Comparison of ENCODE assay signal across 24 cellular contexts in the genomic region with DNA sequence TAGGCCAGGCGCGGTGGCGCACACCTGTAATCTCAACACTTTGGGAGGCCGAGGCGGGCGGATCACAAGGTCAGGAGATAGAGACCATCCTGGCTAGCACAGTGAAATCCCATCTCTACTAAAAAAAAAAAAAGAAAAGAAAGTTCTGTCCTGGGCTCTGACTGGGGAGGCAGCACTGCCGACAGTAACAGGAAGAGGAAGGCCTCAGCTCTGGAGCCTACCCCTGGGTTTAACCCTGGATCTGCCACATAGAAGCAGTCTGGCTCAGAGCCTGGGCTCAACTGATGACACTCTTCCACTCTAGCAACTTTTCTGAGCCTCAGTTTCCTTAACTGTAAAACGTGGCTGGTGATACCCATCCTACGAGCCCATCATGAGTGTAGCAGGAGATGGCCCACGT.
A peak's percentile ranks its signal among the peaks of the same experiment; 100 is the strongest.
DNase-seq lines count a peak whose midpoint lies in the region; ATAC-seq and TF ChIP-seq lines count a peak whose summit lies in the region.
"Had no signal": no experiment of that assay in that cellular context is flagged by ENCODE, and none has a peak within 500 bp of the region (broad histone marks: within the 10 kb centered on the region; RNA-seq: fewer than 3 reads in every experiment).

No MANE protein-coding gene starts in this region.

- H3K27ac Mint-ChIP-seq in CD4-positive, alpha-beta T cell: peak overlapping the region; percentile 71
- H3K27ac Mint-ChIP-seq in HFFc6 (peak overlapping the region; percentile 65), neural progenitor cell (no peak overlapping the region)
- H3K27ac Mint-ChIP-seq: stimulated activated naive B cell treated with anti-CD40 and anti-IgM and Interleukin-4, amounts not matched to agents 10 μg/mL and 1 μg/mL and 100 μg/mL, for 72 hours had no signal

- ATAC-seq in CD4-positive, alpha-beta T cell (ENCODE audit: poor library complexity): peak; percentile 85
- ATAC-seq: left colon; stimulated activated naive B cell treated with anti-CD40 and anti-IgM and Interleukin-4, amounts not matched to agents 10 μg/mL and 1 μg/mL and 100 μg/mL, for 72 hours had no signal

- H3K27me3 Mint-ChIP-seq in CD4-positive, alpha-beta T cell: no peaks in the 10 kb centered on the region
- peaks cover 35% of the 10 kb centered on the region for H3K27me3 Mint-ChIP-seq in HFFc6 (ENCODE audit: insufficient read depth)
- peaks cover 3% of the 10 kb centered on the region for H3K27me3 Mint-ChIP-seq in neural progenitor cell (ENCODE audit: insufficient read depth, low read depth)
- H3K27me3 Mint-ChIP-seq: activated CD4-positive, alpha-beta memory T cell treated with anti-CD3 and anti-CD28 coated beads for 36 hours had no signal

- in situ Hi-C loops in brain microvascular endothelial cell (cut with HindIII; ENCODE audit: low pct_ligation_motif_present, low sequenced_read_pairs): no loop called here

- intact Hi-C loops in CD4-positive, alpha-beta T cell (cut with DNase I, micrococcal nuclease): no loop called here

- CTCF ChIA-PET in CD4-positive, alpha-beta T cell (lab: Charles Lee): interaction anchor here (0.7 kb wide), 1 partner anchor 146 kb away, joined by 4 read pairs; no protein-coding TSS in a partner anchor

- TF ChIP-seq CTCF in CD4-positive, alpha-beta T cell (IDR thresholded peaks at IDR 0.05): no peak
- TF ChIP-seq CTCF in HFFc6 (IDR thresholded peaks at IDR 0.05): no peak
- no peak for TF ChIP-seq CTCF in coronary artery (IDR thresholded peaks at IDR 0.05)
- no peak for TF ChIP-seq CTCF in brain microvascular endothelial cell (IDR thresholded peaks at IDR 0.05; ENCODE audit: low read depth, low read length, missing control alignments)
- no peak for TF ChIP-seq CTCF in neural progenitor cell (IDR thresholded peaks at IDR 0.05)

- H3K4me1 Mint-ChIP-seq in CD4-positive, alpha-beta T cell (ENCODE audit: low read depth): peaks cover 45% of the 10 kb centered on the region
- H3K4me1 Mint-ChIP-seq in HFFc6 (ENCODE audit: low read depth): peaks cover 46% of the 10 kb centered on the region
- peaks cover 7% of the 10 kb centered on the region for H3K4me1 Mint-ChIP-seq in neural progenitor cell
- H3K4me1 Mint-ChIP-seq: stimulated activated naive B cell treated with anti-CD40 and anti-IgM and Interleukin-4, amounts not matched to agents 10 μg/mL and 1 μg/mL and 100 μg/mL, for 72 hours had no signal

- H3K4me3 ChIP-seq in coronary artery (no peak overlapping the region), rectal smooth muscle tissue (ENCODE audit: low read length) (no peak overlapping the region), brain microvascular endothelial cell (ENCODE audit: low read depth, low read length) (no peak overlapping the region), neural progenitor cell (no peak overlapping the region)
- H3K4me3 ChIP-seq: ovary, right atrium auricular region, thyroid gland had no signal

- no peaks in the 10 kb centered on the region for H3F3A ChIP-seq in neural progenitor cell (ENCODE audit: low read depth)

- H3K79me2 ChIP-seq in neural progenitor cell (ENCODE audit: low read depth): peaks cover 19% of the 10 kb centered on the region

- no peak for DNase-seq in CD4-positive, alpha-beta T cell
- DNase-seq in HFFc6 (no peak), coronary artery (ENCODE audit: low spot score) (no peak), 8988T (no peak), brain microvascular endothelial cell (no peak), neural progenitor cell (ENCODE audit: low spot score) (no peak)
- DNase-seq: activated CD4-positive, alpha-beta memory T cell treated with anti-CD3 and anti-CD28 coated beads for 36 hours; activated gamma-delta T cell; cerebellar nuclear complex; DMS53; GDM1; left colon; mesenchymal stem cell; MM.1S; NCI-H1417; NCI-H2107; NCI-H446; ovary; stimulated activated CD4-positive, alpha-beta T cell treated with anti-CD3 and anti-CD28 coated beads, Interleukin-4, amount 100 ng/mL, for 1 hour; stimulated activated naive B cell treated with anti-CD40 and anti-IgM and Interleukin-4, amounts not matched to agents 10 μg/mL and 1 μg/mL and 100 μg/mL, for 72 hours; T1000 had no signal

- H3K9me3 Mint-ChIP-seq in CD4-positive, alpha-beta T cell: no peaks in the 10 kb centered on the region
- H3K9me3 Mint-ChIP-seq in HFFc6 (no peaks in the 10 kb centered on the region), neural progenitor cell (no peaks in the 10 kb centered on the region)
- H3K9me3 Mint-ChIP-seq: activated CD4-positive, alpha-beta memory T cell treated with anti-CD3 and anti-CD28 coated beads for 36 hours had no signal

- no peak overlapping the region for H2AFZ ChIP-seq in neural progenitor cell (replicated peaks)

- H3K36me3 ChIP-seq in rectal smooth muscle tissue (ENCODE audit: control insufficient read depth, insufficient read depth, low read length) (peaks cover 12% of the 10 kb centered on the region), brain microvascular endothelial cell (replicated peaks) (peaks cover 91% of the 10 kb centered on the region), neural progenitor cell (no peaks in the 10 kb centered on the region)
- H3K36me3 ChIP-seq: ovary had no signal

- no peaks in the 10 kb centered on the region for H3K9me3 ChIP-seq in CD4-positive, alpha-beta T cell (ENCODE audit: control insufficient read depth, low read length)
- no peaks in the 10 kb centered on the region for H3K9me3 ChIP-seq in neural progenitor cell (ENCODE audit: low read depth)
- H3K9me3 ChIP-seq: ovary, right atrium auricular region, thyroid gland had no signal

- H3K9ac ChIP-seq in rectal smooth muscle tissue (ENCODE audit: low read length) (no peak overlapping the region), neural progenitor cell (no peak overlapping the region)

- peaks cover 46% of the 10 kb centered on the region for H3K4me1 ChIP-seq in rectal smooth muscle tissue (ENCODE audit: control insufficient read depth, insufficient read depth, low read length)
- H3K4me1 ChIP-seq in neural progenitor cell: peaks cover 15% of the 10 kb centered on the region

- H3K27me3 ChIP-seq in CD4-positive, alpha-beta T cell (ENCODE audit: control insufficient read depth, insufficient read depth, low read length): no peaks in the 10 kb centered on the region
- no peaks in the 10 kb centered on the region for H3K27me3 ChIP-seq in rectal smooth muscle tissue (ENCODE audit: control insufficient read depth, insufficient read depth, low read length)
- no peaks in the 10 kb centered on the region for H3K27me3 ChIP-seq in brain microvascular endothelial cell (replicated peaks)
- H3K27me3 ChIP-seq in neural progenitor cell: no peaks in the 10 kb centered on the region
- H3K27me3 ChIP-seq: ovary, right atrium auricular region, thyroid gland had no signal

- no peak overlapping the region for H3K27ac ChIP-seq in CD4-positive, alpha-beta T cell (ENCODE audit: low read depth, low read length)
- H3K27ac ChIP-seq in coronary artery (peak overlapping the region; percentile 82 to 91), rectal smooth muscle tissue (ENCODE audit: low read depth, low read length) (peak overlapping the region; percentile 87), brain microvascular endothelial cell (no peak overlapping the region), neural progenitor cell (no peak overlapping the region)
- H3K27ac ChIP-seq: ovary, right atrium auricular region, thyroid gland had no signal

- peak overlapping the region; percentile 30 for H3K4me3 Mint-ChIP-seq in CD4-positive, alpha-beta T cell
- H3K4me3 Mint-ChIP-seq in HFFc6 (no peak overlapping the region; the same call in 1 of the 2 replicates), neural progenitor cell (no peak overlapping the region)
- H3K4me3 Mint-ChIP-seq: activated CD4-positive, alpha-beta memory T cell treated with anti-CD3 and anti-CD28 coated beads for 36 hours; stimulated activated naive B cell treated with anti-CD40 and anti-IgM and Interleukin-4, amounts not matched to agents 10 μg/mL and 1 μg/mL and 100 μg/mL, for 72 hours had no signal

- POLR2A ChIA-PET in CD4-positive, alpha-beta T cell (lab: Charles Lee): no interaction called here

- no peak overlapping the region for H3K4me2 ChIP-seq in neural progenitor cell

- H4K20me1 ChIP-seq in neural progenitor cell (ENCODE audit: low read depth): peaks cover 20% of the 10 kb centered on the region

- peaks cover 75% of the 10 kb centered on the region for H3K36me3 Mint-ChIP-seq in CD4-positive, alpha-beta T cell (ENCODE audit: low read depth)
- H3K36me3 Mint-ChIP-seq in HFFc6 (ENCODE audit: low read depth) (peaks cover 39% of the 10 kb centered on the region), neural progenitor cell (peaks cover 34% of the 10 kb centered on the region)
- H3K36me3 Mint-ChIP-seq: stimulated activated naive B cell treated with anti-CD40 and anti-IgM and Interleukin-4, amounts not matched to agents 10 μg/mL and 1 μg/mL and 100 μg/mL, for 72 hours had no signal

Comparison
In these comparisons a context has a peak if more than half of its experiments do, and no peak if none do; other contexts are left out.
1. H3K27ac ChIP-seq: peak in coronary artery (2 of 2) and rectal smooth muscle tissue (single experiment); none in CD4-positive, alpha-beta T cell (single experiment), brain microvascular endothelial cell (single experiment) and neural progenitor cell (single experiment).